ENCODE assay signal across 13 cellular contexts in the genomic region with DNA sequence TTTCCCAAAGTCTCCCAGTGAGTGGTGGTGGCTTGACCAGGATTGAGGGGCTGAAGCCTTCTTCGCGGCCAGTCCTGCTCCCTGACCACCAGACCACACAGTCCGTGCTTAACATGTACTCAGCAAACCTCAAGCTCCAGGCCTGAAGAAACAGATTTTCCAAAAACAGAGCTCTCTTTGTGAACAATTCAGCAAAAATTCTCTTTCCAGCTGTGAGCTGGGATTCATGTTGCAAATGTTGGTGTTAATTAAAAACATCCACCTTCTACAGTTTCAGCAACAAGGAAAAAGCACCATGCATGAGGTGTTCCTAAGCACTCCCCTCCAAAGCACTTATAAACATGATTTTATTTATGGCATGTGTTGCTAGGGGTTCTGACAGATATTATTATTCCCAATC.
DNase-seq lines count a peak whose midpoint lies in the region; ATAC-seq, FAIRE-seq and TF ChIP-seq lines count a peak whose summit lies in the region.
"Had no signal": no experiment of that assay in that cellular context is flagged by ENCODE, and none has a peak within 500 bp of the region (broad histone marks: within the 10 kb centered on the region; RNA-seq: fewer than 3 reads in every experiment).

No MANE protein-coding gene starts in this region.

- BruUV-seq in mammary epithelial cell (replicated peaks; lab: Mats Ljungman, UMichigan), result no TSS peak

- H3K4me3 Mint-ChIP-seq in natural killer cell treated with Interleukin-12 subunit alpha and Interleukin-12 subunit beta and Interleukin-15 and Interleukin-18, amount 100 ng/mL, for 72 hours, result no peak overlapping the region
- H3K4me3 Mint-ChIP-seq: WTC11 had no signal

- no peaks in the 10 kb centered on the region for H3K27me3 Mint-ChIP-seq in natural killer cell treated with Interleukin-12 subunit alpha and Interleukin-12 subunit beta and Interleukin-15 and Interleukin-18, amount 100 ng/mL, for 72 hours

- CTCF ChIA-PET in mammary epithelial cell (lab: Charles Lee; ENCODE audit: low non-redundant PET), result no interaction called here

- H3K36me3 Mint-ChIP-seq in natural killer cell treated with Interleukin-12 subunit alpha and Interleukin-12 subunit beta and Interleukin-15 and Interleukin-18, amount 100 ng/mL, for 72 hours, result peaks cover 79% of the 10 kb centered on the region

- dilution Hi-C loops in mammary epithelial cell (cut with HindIII; ENCODE audit: low sequenced_read_pairs), result no loop called here

- no peak for TF ChIP-seq CTCF in mammary epithelial cell (conservative IDR thresholded peaks at IDR 0.05 in 1 of 2, IDR thresholded peaks at IDR 0.05 in 1 of 2; ENCODE audit: extremely low read depth in 1 of 2, insufficient read depth in 1 of 2, low read depth in 1 of 2, low read length in 2 of 2)
- TF ChIP-seq CTCF in GM13976 (IDR thresholded peaks at IDR 0.05; ENCODE audit: borderline replicate concordance, control extremely low read depth, extremely low read depth, insufficient read depth, missing control alignments), result no peak

- H3K4me2 ChIP-seq in mammary epithelial cell (ENCODE audit: insufficient read depth, low read depth, low read length), result no peak overlapping the region

- H3K36me3 ChIP-seq in ACC112 (ENCODE audit: insufficient read depth, low read length) (peaks cover 55% of the 10 kb centered on the region), mammary epithelial cell (ENCODE audit: insufficient read depth, low read length) (peaks cover 49% of the 10 kb centered on the region)
- H3K36me3 ChIP-seq: cardiac muscle cell had no signal

- H3K9me3 Mint-ChIP-seq in natural killer cell treated with Interleukin-12 subunit alpha and Interleukin-12 subunit beta and Interleukin-15 and Interleukin-18, amount 100 ng/mL, for 72 hours, result peaks cover 3% of the 10 kb centered on the region
- H3K9me3 Mint-ChIP-seq: WTC11 had no signal

- in situ Hi-C loops in mammary epithelial cell (cut with MboI; ENCODE audit: low sequenced_read_pairs in 2 of 2), result loop anchor here (10.0 kb wide), 2 partner anchors 173 to 273 kb away; no protein-coding TSS in a partner anchor
- in situ Hi-C loops in GM13976 (cut with MboI; ENCODE audit: low sequenced_read_pairs, unreplicated experiment), result no loop called here

- peaks cover 67 to 73% of the 10 kb centered on the region in 2 donors for H3K4me1 Mint-ChIP-seq in natural killer cell treated with Interleukin-12 subunit alpha and Interleukin-12 subunit beta and Interleukin-15 and Interleukin-18, amount 100 ng/mL, for 72 hours (ENCODE audit: low read depth in 2 of 2)
- H3K4me1 Mint-ChIP-seq: WTC11 had no signal

- no peak for ATAC-seq in natural killer cell treated with Interleukin-12 subunit alpha and Interleukin-12 subunit beta and Interleukin-15 and Interleukin-18, amount 100 ng/mL, for 72 hours
- ATAC-seq in HG03135 (IDR thresholded peaks at IDR 0.05; ENCODE audit: unreplicated experiment), result no peak
- ATAC-seq: WTC11 had no signal

- H3K79me2 ChIP-seq in ACC112 (ENCODE audit: control insufficient read depth, insufficient read depth, low read length, unreplicated experiment) (peaks cover 18% of the 10 kb centered on the region), mammary epithelial cell (ENCODE audit: insufficient read depth, low read length) (peaks cover 9% of the 10 kb centered on the region)
- H3K79me2 ChIP-seq: parathyroid adenoma had no signal

- no peaks in the 10 kb centered on the region for H4K20me1 ChIP-seq in mammary epithelial cell (ENCODE audit: insufficient read depth, low read length)

- no peak for TF ChIP-seq POLR2A in GM12892 (IDR thresholded peaks at IDR 0.05; ENCODE audit: low read depth, low read length)

- intact Hi-C loops in mammary epithelial cell (cut with micrococcal nuclease), result loop anchor here (10.0 kb wide), 1 partner anchor 377 kb away; no protein-coding TSS in a partner anchor

- no peak overlapping the region for H3K9ac ChIP-seq in mammary epithelial cell (ENCODE audit: insufficient read depth, low read length)
- H3K9ac ChIP-seq: parathyroid adenoma had no signal

- H3K4me1 ChIP-seq in ACC112 (ENCODE audit: control insufficient read depth, insufficient read depth, low read length, unreplicated experiment), result peaks cover 44% of the 10 kb centered on the region
- peaks cover 25% of the 10 kb centered on the region for H3K4me1 ChIP-seq in mammary epithelial cell (ENCODE audit: insufficient read depth, low read length)
- H3K4me1 ChIP-seq: parathyroid adenoma had no signal

- peak overlapping the region; percentile 94 for H3K27ac ChIP-seq in ACC112 (ENCODE audit: low read depth, low read length)
- H3K27ac ChIP-seq in mammary epithelial cell (ENCODE audit: insufficient read depth, low read depth, low read length), result peak overlapping the region; percentile 48
- H3K27ac ChIP-seq: C4-2B, cardiac muscle cell, parathyroid adenoma had no signal

- H3K4me3 ChIP-seq in ACC112 (ENCODE audit: low read depth, low read length) (no peak overlapping the region; the same call in 1 of the 2 replicates), mammary epithelial cell (replicated peaks in 1 of 3; ENCODE audit: insufficient read depth in 1 of 3, low read depth in 2 of 3, low read length in 3 of 3) (no peak overlapping the region)
- H3K4me3 ChIP-seq: cardiac muscle cell had no signal

- H3K27ac Mint-ChIP-seq in natural killer cell treated with Interleukin-12 subunit alpha and Interleukin-12 subunit beta and Interleukin-15 and Interleukin-18, amount 100 ng/mL, for 72 hours, result peak overlapping the region; percentile 95 to 96
- H3K27ac Mint-ChIP-seq: WTC11 had no signal

- peak; percentile 5 for FAIRE-seq in GM12892 (lab: Jason Lieb, UNC)

- no peaks in the 10 kb centered on the region for H3K9me3 ChIP-seq in mammary epithelial cell (replicated peaks; ENCODE audit: insufficient read depth, low read length)

- H2AFZ ChIP-seq in ACC112 (ENCODE audit: low read length, unreplicated experiment) (no peak overlapping the region), mammary epithelial cell (ENCODE audit: low read depth, low read length) (no peak overlapping the region)
- H2AFZ ChIP-seq: parathyroid adenoma had no signal

- H3K27me3 ChIP-seq in ACC112 (ENCODE audit: insufficient read depth, low read length) (no peaks in the 10 kb centered on the region), mammary epithelial cell (ENCODE audit: insufficient read depth, low read length) (no peaks in the 10 kb centered on the region)

- WGBS in mammary epithelial cell (ENCODE audit: low coverage, missing lambda C conversion rate), result 87% methylated on average over 3 of the region's 3 CpGs

- DNase-seq in GM12892 (ENCODE audit: insufficient read length), result no peak
- DNase-seq in mammary epithelial cell, result no peak
- DNase-seq in natural killer cell treated with Interleukin-12 subunit alpha and Interleukin-12 subunit beta and Interleukin-15 and Interleukin-18, amount 100 ng/mL, for 72 hours (ENCODE audit: low spot score), result no peak
- no peak for DNase-seq in RPMI8226
- DNase-seq in inferior parietal cortex (ENCODE audit: extremely low spot score), result no peak
- DNase-seq in GM13976 (ENCODE audit: low spot score), result no peak
- DNase-seq: activated T-cell treated with anti-CD3 and anti-CD28 coated beads, Interleukin-2, amount 50 U/mL, for 48 hours had no signal
